In the genomic region with DNA sequence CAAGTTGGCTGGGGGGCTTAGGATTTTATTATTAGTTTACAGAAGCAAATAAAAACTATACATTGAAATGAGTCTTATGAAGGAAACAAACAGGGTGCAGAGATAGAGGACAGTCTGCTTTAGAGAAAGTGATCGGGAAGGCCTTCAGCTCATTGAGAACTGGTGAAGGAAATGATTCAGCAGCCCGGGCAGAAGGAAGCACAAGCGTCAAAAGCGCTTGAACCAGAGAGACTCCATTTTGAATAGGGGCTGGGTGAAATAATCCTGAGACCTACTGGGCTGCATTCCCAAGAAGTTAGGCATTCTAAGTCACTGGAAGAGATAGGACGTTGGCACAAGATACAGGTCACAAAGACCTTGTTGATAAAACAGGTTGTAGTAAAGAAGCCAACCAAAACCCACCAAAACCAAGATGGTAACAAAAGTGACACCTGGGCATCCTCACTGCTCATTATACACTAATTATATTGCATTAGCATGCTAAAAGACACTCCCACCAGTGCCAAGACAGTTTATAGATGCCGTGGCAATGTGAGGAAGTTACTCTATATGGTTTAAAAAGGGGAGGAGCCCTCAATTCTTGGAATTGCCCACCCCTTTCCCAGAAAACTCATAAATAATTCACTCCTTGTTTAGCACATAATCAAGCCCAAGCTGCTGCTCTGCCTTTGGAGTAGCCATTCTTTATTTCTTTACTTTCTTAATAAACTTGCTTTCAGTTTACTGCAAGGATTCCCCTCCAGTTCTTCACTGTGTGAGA, we compare ENCODE assay signal across 21 cellular contexts.
"Had no signal": no experiment of that assay in that cellular context is flagged by ENCODE, and none has a peak within 500 bp of the region (broad histone marks: within the 10 kb centered on the region; RNA-seq: fewer than 3 reads in every experiment).

No MANE protein-coding gene starts in this region.

- H3K27me3 ChIP-seq: gastroesophageal sphincter, thyroid gland had no signal

- H3K27ac ChIP-seq: gastroesophageal sphincter, heart right ventricle, lower lobe of right lung, parathyroid adenoma, thyroid gland had no signal

- H3K36me3 ChIP-seq: gastroesophageal sphincter, heart right ventricle, lower lobe of right lung, thyroid gland had no signal

- H3K27me3 Mint-ChIP-seq: activated T-cell treated with anti-CD3 and anti-CD28 coated beads, Interleukin-2, amount 50 U/mL, for 24 hours had no signal

- H3K9me3 Mint-ChIP-seq: activated naive CD8-positive, alpha-beta T cell treated with anti-CD3 and anti-CD28 coated beads, Interleukin-2, amount 50 U/mL, for 24 hours; activated T-cell treated with anti-CD3 and anti-CD28 coated beads, Interleukin-2, amount 50 U/mL, for 24 hours; effector memory CD8-positive, alpha-beta T cell; neural crest cell; stimulated activated effector memory CD8-positive, alpha-beta T cell treated with anti-CD3 and anti-CD28 coated beads, Interleukin-12 subunit alpha, Interleukin-12 subunit beta, amount 100 ng/mL, for 72 hours had no signal

- DNase-seq: activated CD4-positive, alpha-beta T cell treated with anti-CD3 and anti-CD28 coated beads, Interleukin-2, amount 50 U/mL, for 4 hours; activated CD8-positive, alpha-beta memory T cell treated with anti-CD3 and anti-CD28 coated beads, Interleukin-2, amount 10 ng/mL, durations not matched to agents 7 days and 5 days; activated effector memory CD4-positive, alpha-beta T cell treated with anti-CD3 and anti-CD28 coated beads, Interleukin-2, amount 50 U/mL, for 16 hours; activated naive CD8-positive, alpha-beta T cell treated with anti-CD3 and anti-CD28 coated beads, Interleukin-2, amount 50 U/mL, for 24 hours; activated T-cell treated with anti-CD3 and anti-CD28 coated beads, Interleukin-2, amount 50 U/mL, for 24 hours; aorta; cerebellar nuclear complex; effector memory CD8-positive, alpha-beta T cell; heart right ventricle; lower lobe of right lung; stimulated activated CD4-positive, alpha-beta T cell treated with anti-CD3 and anti-CD28 coated beads, Interleukin-12 subunit alpha, Interleukin-12 subunit beta, amount 100 ng/mL, for 4 hours; stimulated activated CD4-positive, alpha-beta T cell treated with anti-CD3 and anti-CD28 coated beads, Interleukin-2, amount 100 ng/mL, for 24 hours; T1000; thyroid gland had no signal

- H3K4me3 ChIP-seq: gastroesophageal sphincter, heart right ventricle, lower lobe of right lung, thyroid gland had no signal

- H2AFZ ChIP-seq: parathyroid adenoma had no signal

- FAIRE-seq: urothelium cell line had no signal

- H3K9ac ChIP-seq: parathyroid adenoma had no signal

- H3K79me2 ChIP-seq: parathyroid adenoma had no signal

- H3K27ac Mint-ChIP-seq: activated CD8-positive, alpha-beta memory T cell treated with anti-CD3 and anti-CD28 coated beads, Interleukin-2, amount 10 ng/mL, durations not matched to agents 7 days and 5 days; activated naive CD8-positive, alpha-beta T cell treated with anti-CD3 and anti-CD28 coated beads, Interleukin-2, amount 50 U/mL, for 24 hours; activated T-cell treated with anti-CD3 and anti-CD28 coated beads, Interleukin-2, amount 50 U/mL, for 24 hours; effector memory CD8-positive, alpha-beta T cell; mesothelial cell of epicardium; stimulated activated effector memory CD8-positive, alpha-beta T cell treated with anti-CD3 and anti-CD28 coated beads, Interleukin-12 subunit alpha, Interleukin-12 subunit beta, amount 100 ng/mL, for 72 hours had no signal

- H3K9me3 ChIP-seq: gastroesophageal sphincter, heart right ventricle, lower lobe of right lung, thyroid gland had no signal

- H3K36me3 Mint-ChIP-seq: activated CD8-positive, alpha-beta memory T cell treated with anti-CD3 and anti-CD28 coated beads, Interleukin-2, amount 10 ng/mL, durations not matched to agents 7 days and 5 days; mesothelial cell of epicardium; stimulated activated effector memory CD8-positive, alpha-beta T cell treated with anti-CD3 and anti-CD28 coated beads, Interleukin-12 subunit alpha, Interleukin-12 subunit beta, amount 100 ng/mL, for 72 hours had no signal

- ATAC-seq: activated CD4-positive, CD25-positive, alpha-beta regulatory T cell treated with anti-CD3 and anti-CD28 coated beads, Interleukin-2, amount 50 U/mL, for 24 hours; activated CD8-positive, alpha-beta memory T cell treated with anti-CD3 and anti-CD28 coated beads, Interleukin-2, amount 10 ng/mL, durations not matched to agents 7 days and 5 days; activated naive CD8-positive, alpha-beta T cell treated with anti-CD3 and anti-CD28 coated beads, Interleukin-2, amount 50 U/mL, for 24 hours; effector memory CD8-positive, alpha-beta T cell; gastroesophageal sphincter; heart right ventricle; lower lobe of right lung; stimulated activated effector memory CD8-positive, alpha-beta T cell treated with anti-CD3 and anti-CD28 coated beads, Interleukin-12 subunit alpha, Interleukin-12 subunit beta, amount 100 ng/mL, for 72 hours had no signal

- H3K4me1 ChIP-seq: lower lobe of right lung, parathyroid adenoma, thyroid gland had no signal

- H3K4me3 Mint-ChIP-seq: activated CD8-positive, alpha-beta memory T cell treated with anti-CD3 and anti-CD28 coated beads, Interleukin-2, amount 10 ng/mL, durations not matched to agents 7 days and 5 days; activated naive CD8-positive, alpha-beta T cell treated with anti-CD3 and anti-CD28 coated beads, Interleukin-2, amount 50 U/mL, for 24 hours; activated T-cell treated with anti-CD3 and anti-CD28 coated beads, Interleukin-2, amount 50 U/mL, for 24 hours; effector memory CD8-positive, alpha-beta T cell; mesothelial cell of epicardium; neural crest cell; stimulated activated effector memory CD8-positive, alpha-beta T cell treated with anti-CD3 and anti-CD28 coated beads, Interleukin-12 subunit alpha, Interleukin-12 subunit beta, amount 100 ng/mL, for 72 hours had no signal
